In genomic region chr5:25393321-25393720, GRCh38 we compare ENCODE assay signal across 23 cellular contexts.
"Had no signal": no experiment of that assay in that cellular context is flagged by ENCODE, and none has a peak within 500 bp of the region (broad histone marks: within the 10 kb centered on the region; RNA-seq: fewer than 3 reads in every experiment).

No MANE protein-coding gene starts in this region.

- H3K9me3 ChIP-seq: lower lobe of right lung, right atrium auricular region, thyroid gland, upper lobe of right lung had no signal

- H3K36me3 ChIP-seq: cardiac muscle cell, lower lobe of right lung, right atrium auricular region, thyroid gland, upper lobe of right lung had no signal

- H3K4me1 ChIP-seq: lower lobe of right lung, right atrium auricular region, thyroid gland, upper lobe of right lung had no signal

- H3K4me3 ChIP-seq: cardiac muscle cell, lower lobe of right lung, right atrium auricular region, thyroid gland, upper lobe of right lung had no signal

- DNase-seq: activated CD4-positive, alpha-beta T cell treated with anti-CD3 and anti-CD28 coated beads for 4 hours; activated CD4-positive, alpha-beta T cell treated with anti-CD3 and anti-CD28 coated beads, Interleukin-2, amount 50 U/mL, for 48 hours; activated CD4-positive, CD25-positive, alpha-beta regulatory T cell; activated CD8-positive, alpha-beta memory T cell treated with anti-CD3 and anti-CD28 coated beads, Interleukin-2, amount 50 U/mL, for 48 hours; activated effector memory CD4-positive, alpha-beta T cell treated with anti-CD3 and anti-CD28 coated beads, Interleukin-2, amount 50 U/mL, for 16 hours; activated naive CD4-positive, alpha-beta T cell treated with anti-CD3 and anti-CD28 coated beads, Interleukin-2, amount 10 ng/mL, durations not matched to agents 7 days and 5 days; activated T-cell treated with anti-CD3 and anti-CD28 coated beads, Interleukin-2, amount 50 U/mL, for 72 hours; amygdala; dermis blood vessel endothelial cell; effector CD8-positive, alpha-beta T cell; foreskin melanocyte; immature natural killer cell; lower lobe of right lung; naive thymus-derived CD4-positive, alpha-beta T cell; stimulated activated CD4-positive, alpha-beta T cell treated with anti-CD3 and anti-CD28 coated beads, Interleukin-4, amount 100 ng/mL, for 24 hours; stimulated activated naive CD8-positive, alpha-beta T cell treated with anti-CD3 and anti-CD28 coated beads, Interleukin-15, Interleukin-2, amounts not matched to agents 100 U/mL and 50 U/mL, for 24 hours; T-helper 9 cell; thyroid gland; upper lobe of right lung had no signal

- H3K27me3 ChIP-seq: cardiac muscle cell, right atrium auricular region, thyroid gland, upper lobe of right lung had no signal

- ATAC-seq: activated T-cell treated with anti-CD3 and anti-CD28 coated beads, Interleukin-2, amount 50 U/mL, for 72 hours; esophagus mucosa; left lobe of liver; lower lobe of right lung; naive thymus-derived CD4-positive, alpha-beta T cell; stimulated activated naive CD8-positive, alpha-beta T cell treated with anti-CD3 and anti-CD28 coated beads, Interleukin-15, Interleukin-2, amounts not matched to agents 100 U/mL and 50 U/mL, for 24 hours; upper lobe of right lung had no signal

- H3K27ac ChIP-seq: cardiac muscle cell, lower lobe of right lung, right atrium auricular region, thyroid gland, upper lobe of right lung had no signal
